In genomic region chr10:115093286-115093775, GRCh38 we compare ENCODE assay signal across 8 cellular contexts. TPM values are rescaled to one million over a fixed set of nuclear protein-coding genes. Genes with fewer than 3 reads are reported as not detected.
A peak's percentile ranks its signal among the peaks of the same experiment; 100 is the strongest.
DNase-seq lines count a peak whose midpoint lies in the region; FAIRE-seq and TF ChIP-seq lines count a peak whose summit lies in the region.

TSS of gene ATRNL1 (plus strand) at chr10:115093365. CDS start at chr10:115093751, 386 bp downstream.

- FAIRE-seq in H54 (lab: Jason Lieb, UNC): no peak

- H3K9ac ChIP-seq in Karpas-422 (ENCODE audit: low read length): no peak within 1 kb of the TSS

- H3K36me3 ChIP-seq in Karpas-422 (ENCODE audit: insufficient read depth, low read length): no peaks in the 10 kb centered on the region

- no peaks in the 10 kb centered on the region for H4K20me1 ChIP-seq in Karpas-422 (ENCODE audit: insufficient read depth, low read depth, low read length)

- H3K4me1 ChIP-seq in Karpas-422 (ENCODE audit: low read length): no peaks in the 10 kb centered on the region

- no peaks in the 10 kb centered on the region for H3K9me3 ChIP-seq in Karpas-422 (ENCODE audit: low read length)

- no peaks in the 10 kb centered on the region for H3K9me3 Mint-ChIP-seq in T-helper 1 cell treated with Interleukin-12 subunit alpha and Interleukin-12 subunit beta and Interleukin-4 antibody, amounts not matched to agents 30 μg/mL and 1 μg/mL, for 36 hours
- no peaks in the 10 kb centered on the region for H3K9me3 Mint-ChIP-seq in activated T-helper 1 cell treated with anti-CD3 and anti-CD28 coated beads, Interleukin-12 subunit alpha, Interleukin-12 subunit beta, Interleukin-2, Interleukin-4 antibody, amounts not matched to agents 30 ng/mL and 10 ng/mL and 1 ng/mL, durations not matched to agents 14 hours and 24 hours and 36 hours

- no peak within 1 kb of the TSS for H3K27ac ChIP-seq in Karpas-422 (ENCODE audit: low read length)

- H3K4me3 ChIP-seq in Karpas-422 (ENCODE audit: low read length): no peak within 1 kb of the TSS

- no peak for DNase-seq in T-helper 1 cell
- DNase-seq in H54 (ENCODE audit: insufficient read length, low spot score): no peak
- no peak for DNase-seq in Karpas-422
- DNase-seq in activated T-helper 1 cell treated with anti-CD3 and anti-CD28 coated beads, Interleukin-12 subunit alpha, Interleukin-12 subunit beta, Interleukin-2, Interleukin-4 antibody, amounts not matched to agents 30 ng/mL and 10 ng/mL and 1 ng/mL, durations not matched to agents 14 hours and 24 hours and 36 hours (ENCODE audit: low spot score): no peak
- DNase-seq in cardiac septum (ENCODE audit: low spot score): no peak
- peak in 8 of 10 donors; percentile 17 to 91 (median 35) for DNase-seq in posterior cingulate gyrus
- no peak for DNase-seq in HCEC 1CT

- TF ChIP-seq POLR2A in H54 (IDR thresholded peaks at IDR 0.05; ENCODE audit: low read depth, low read length): peak; percentile 42; the same call in 1 of the 2 replicates

- H3K27me3 Mint-ChIP-seq in T-helper 1 cell treated with Interleukin-12 subunit alpha and Interleukin-12 subunit beta and Interleukin-4 antibody, amounts not matched to agents 30 μg/mL and 1 μg/mL, for 36 hours (ENCODE audit: low read depth): peaks cover 58% of the 10 kb centered on the region
- H3K27me3 Mint-ChIP-seq in activated T-helper 1 cell treated with anti-CD3 and anti-CD28 coated beads, Interleukin-12 subunit alpha, Interleukin-12 subunit beta, Interleukin-2, Interleukin-4 antibody, amounts not matched to agents 30 ng/mL and 10 ng/mL and 1 ng/mL, durations not matched to agents 14 hours and 24 hours and 36 hours (ENCODE audit: insufficient read depth): peaks cover 58% of the 10 kb centered on the region

- intact Hi-C loops in activated T-helper 1 cell treated with anti-CD3 and anti-CD28 coated beads, Interleukin-12 subunit alpha, Interleukin-12 subunit beta, Interleukin-2, Interleukin-4 antibody, amounts not matched to agents 30 ng/mL and 10 ng/mL and 1 ng/mL, durations not matched to agents 14 hours and 24 hours and 36 hours (cut with micrococcal nuclease): loop anchor here (10.0 kb wide), 1 partner anchor 219 kb away; no protein-coding TSS in a partner anchor
- intact Hi-C loops in cardiac septum (cut with DNase I): loop anchor here (5.0 to 10.0 kb wide), 3 partner anchors 119 to 219 kb away; no protein-coding TSS in a partner anchor
- intact Hi-C loops in posterior cingulate gyrus (cut with DNase I): loop anchor here (10.0 kb wide), 1 partner anchor 159 kb away; the partner anchor contains the start of gene TRUB1

- no peak within 1 kb of the TSS for H2AFZ ChIP-seq in Karpas-422 (ENCODE audit: low read length)

- H3K27ac Mint-ChIP-seq in T-helper 1 cell treated with Interleukin-12 subunit alpha and Interleukin-12 subunit beta and Interleukin-4 antibody, amounts not matched to agents 30 μg/mL and 1 μg/mL, for 36 hours: peak within 1 kb of the TSS; percentile 20
- H3K27ac Mint-ChIP-seq in activated T-helper 1 cell treated with anti-CD3 and anti-CD28 coated beads, Interleukin-12 subunit alpha, Interleukin-12 subunit beta, Interleukin-2, Interleukin-4 antibody, amounts not matched to agents 30 ng/mL and 10 ng/mL and 1 ng/mL, durations not matched to agents 14 hours and 24 hours and 36 hours: peak within 1 kb of the TSS; percentile 20

- H3K4me3 Mint-ChIP-seq in T-helper 1 cell treated with Interleukin-12 subunit alpha and Interleukin-12 subunit beta and Interleukin-4 antibody, amounts not matched to agents 30 μg/mL and 1 μg/mL, for 36 hours: peak within 1 kb of the TSS; percentile 78
- H3K4me3 Mint-ChIP-seq in activated T-helper 1 cell treated with anti-CD3 and anti-CD28 coated beads, Interleukin-12 subunit alpha, Interleukin-12 subunit beta, Interleukin-2, Interleukin-4 antibody, amounts not matched to agents 30 ng/mL and 10 ng/mL and 1 ng/mL, durations not matched to agents 14 hours and 24 hours and 36 hours: peak within 1 kb of the TSS; percentile 79

- peak within 1 kb of the TSS; percentile 29 for H3K4me2 ChIP-seq in Karpas-422 (ENCODE audit: low read depth, low read length, poor library complexity, severe bottlenecking)

- no peaks in the 10 kb centered on the region for H3K79me2 ChIP-seq in Karpas-422 (ENCODE audit: low read length)

- H3K36me3 Mint-ChIP-seq in T-helper 1 cell treated with Interleukin-12 subunit alpha and Interleukin-12 subunit beta and Interleukin-4 antibody, amounts not matched to agents 30 μg/mL and 1 μg/mL, for 36 hours (ENCODE audit: low read depth): no peaks in the 10 kb centered on the region
- no peaks in the 10 kb centered on the region for H3K36me3 Mint-ChIP-seq in activated T-helper 1 cell treated with anti-CD3 and anti-CD28 coated beads, Interleukin-12 subunit alpha, Interleukin-12 subunit beta, Interleukin-2, Interleukin-4 antibody, amounts not matched to agents 30 ng/mL and 10 ng/mL and 1 ng/mL, durations not matched to agents 14 hours and 24 hours and 36 hours (ENCODE audit: low read depth)

- peaks cover 6% of the 10 kb centered on the region for H3K4me1 Mint-ChIP-seq in T-helper 1 cell treated with Interleukin-12 subunit alpha and Interleukin-12 subunit beta and Interleukin-4 antibody, amounts not matched to agents 30 μg/mL and 1 μg/mL, for 36 hours (ENCODE audit: low read depth)
- no peaks in the 10 kb centered on the region for H3K4me1 Mint-ChIP-seq in activated T-helper 1 cell treated with anti-CD3 and anti-CD28 coated beads, Interleukin-12 subunit alpha, Interleukin-12 subunit beta, Interleukin-2, Interleukin-4 antibody, amounts not matched to agents 30 ng/mL and 10 ng/mL and 1 ng/mL, durations not matched to agents 14 hours and 24 hours and 36 hours (ENCODE audit: low read depth)

- H3K9me2 ChIP-seq in Karpas-422 (replicated peaks; ENCODE audit: insufficient read depth, low read length): no peaks in the 10 kb centered on the region

- no peaks in the 10 kb centered on the region for H3K27me3 ChIP-seq in Karpas-422 (ENCODE audit: low read length)

RNA-seq across cellular contexts. Expression of gene ATRNL1, which starts in this region (rescaled TPM):
- not detected in 2 replicates for total RNA-seq in Karpas-422 (2014; rRNA removed; shearing (Covaris generic); ENCODE audit: low replicate concordance)
- total RNA-seq in activated T-helper 1 cell treated with anti-CD3 and anti-CD28 coated beads, Interleukin-12 subunit alpha, Interleukin-12 subunit beta, Interleukin-2, Interleukin-4 antibody, amounts not matched to agents 30 ng/mL and 10 ng/mL and 1 ng/mL, durations not matched to agents 14 hours and 24 hours and 36 hours: not detected in 2 replicates
- total RNA-seq in cardiac septum: 25.8 TPM

Comparison
In these comparisons a context has a peak if more than half of its experiments do, and no peak if none do; other contexts are left out.
1. RNA of gene ATRNL1 (total RNA-seq): 25.8 TPM in cardiac septum (single experiment); not detected in Karpas-422 and not detected in activated T-helper 1 cell treated with anti-CD3 and anti-CD28 coated beads, Interleukin-12 subunit alpha, Interleukin-12 subunit beta, Interleukin-2, Interleukin-4 antibody, amounts not matched to agents 30 ng/mL and 10 ng/mL and 1 ng/mL, durations not matched to agents 14 hours and 24 hours and 36 hours; every median in the first group is over 10 times any median in the second.
2. DNase-seq: peak in posterior cingulate gyrus (8 of 10); none in T-helper 1 cell (0 of 5), H54 (single experiment), Karpas-422 (single experiment), activated T-helper 1 cell treated with anti-CD3 and anti-CD28 coated beads, Interleukin-12 subunit alpha, Interleukin-12 subunit beta, Interleukin-2, Interleukin-4 antibody, amounts not matched to agents 30 ng/mL and 10 ng/mL and 1 ng/mL, durations not matched to agents 14 hours and 24 hours and 36 hours (single experiment), cardiac septum (single experiment) and HCEC 1CT (single experiment).